In genomic region chr7:47337531-47337930, GRCh38 we compare ENCODE assay signal across 9 cellular contexts.
DNase-seq lines count a peak whose midpoint lies in the region; ATAC-seq and TF ChIP-seq lines count a peak whose summit lies in the region.
"Had no signal": no experiment of that assay in that cellular context is flagged by ENCODE, and none has a peak within 500 bp of the region (broad histone marks: within the 10 kb centered on the region; RNA-seq: fewer than 3 reads in every experiment).

No MANE protein-coding gene starts in this region.

- H3K9me3 ChIP-seq in right lobe of liver: no peaks in the 10 kb centered on the region
- H3K9me3 ChIP-seq in sigmoid colon: no peaks in the 10 kb centered on the region
- H3K9me3 ChIP-seq: thoracic aorta had no signal

- 68% methylated on average over 3 of the region's 3 CpGs for WGBS in right lobe of liver (ENCODE audit: insufficient coverage, low coverage, low lambda C conversion rate, missing lambda C conversion rate)
- 79 to 85% methylated on average over 3 of the region's 3 CpGs for WGBS in sigmoid colon, 2 donors

- intact Hi-C loops in right lobe of liver (cut with DNase I): no loop called here
- intact Hi-C loops in sigmoid colon (cut with DNase I): no loop called here

- H3K27ac ChIP-seq in RWPE1: peak overlapping the region; percentile 89
- H3K27ac ChIP-seq in right lobe of liver: no peak overlapping the region
- H3K27ac ChIP-seq in sigmoid colon: peak overlapping the region in 1 of 4 donors; percentile 47

- H3K4me3 ChIP-seq in right lobe of liver (no peak overlapping the region), sigmoid colon (no peak overlapping the region)
- H3K4me3 ChIP-seq: thoracic aorta had no signal

- no peaks in the 10 kb centered on the region for H3K4me1 ChIP-seq in right lobe of liver
- H3K4me1 ChIP-seq in sigmoid colon: peaks cover 0 to 44% (median 35%) of the 10 kb centered on the region in 4 donors

- POLR2A ChIA-PET in RWPE1 (lab: Yijun Ruan, JAX; ENCODE audit: low non-redundant PET): no interaction called here

- no peaks in the 10 kb centered on the region for H3K27me3 ChIP-seq in right lobe of liver
- no peaks in the 10 kb centered on the region for H3K27me3 ChIP-seq in sigmoid colon

- TF ChIP-seq EP300 in sigmoid colon (IDR thresholded peaks at IDR 0.05): no peak

- ATAC-seq in GM18502 (IDR thresholded peaks at IDR 0.05; ENCODE audit: poor library complexity, unreplicated experiment): peak; percentile 95
- peak; percentile 68 for ATAC-seq in HG02588 (IDR thresholded peaks at IDR 0.05; ENCODE audit: unreplicated experiment)
- ATAC-seq in right lobe of liver: peak; percentile 40 to 66 (median 56)
- no peak for ATAC-seq in GM18861 (IDR thresholded peaks at IDR 0.05; ENCODE audit: unreplicated experiment)

- DNase-seq in RWPE1 (ENCODE audit: low spot score) (no peak), right lobe of liver (peak in 1 of 3 donors; percentile 39), sigmoid colon (no peak), NCI-H1436 treated with DMSO at 0.1 percent for 48 hours (lab: John Stamatoyannopoulos, UW) (no peak)
- DNase-seq in activated naive CD4-positive, alpha-beta T cell (lab: John Stamatoyannopoulos, UW): no peak

- H3K36me3 ChIP-seq in right lobe of liver (peaks cover 0 to 17% (median 5%) of the 10 kb centered on the region in 4 donors), sigmoid colon (no peaks in the 10 kb centered on the region)
- H3K36me3 ChIP-seq: thoracic aorta had no signal

- TF ChIP-seq POLR2A in right lobe of liver (IDR thresholded peaks at IDR 0.05): no peak
- no peak for TF ChIP-seq POLR2A in sigmoid colon (IDR thresholded peaks at IDR 0.05)

- CTCF ChIA-PET in RWPE1 (lab: Yijun Ruan, JAX): no interaction called here

- TF ChIP-seq CTCF in RWPE1 (conservative IDR thresholded peaks at IDR 0.05; ENCODE audit: low read depth) (no peak), right lobe of liver (IDR thresholded peaks at IDR 0.05) (no peak), sigmoid colon (IDR thresholded peaks at IDR 0.05) (no peak)
